1 cellular context compared by ENCODE assay signal in genomic region chr1:234866007-234866866, GRCh38.
TF ChIP-seq lines count a peak whose summit lies in the region.

No MANE protein-coding gene starts in this region.

TF ChIP-seq in HEK293, 187 proteins besides CTCF, POLR2A, EP300 and RAD21 (continued from another document and continues in another):
- TF ChIP-seq PRDM4 (tag by site-specific recombination; IDR thresholded peaks at IDR 0.05) (no peak), ZNF138 (tag by site-specific recombination; IDR thresholded peaks at IDR 0.05; ENCODE audit: borderline replicate concordance) (no peak), ZNF639 (tag by site-specific recombination; IDR thresholded peaks at IDR 0.05) (0 out of 2 replicates have a peak, but pooled peaks have one; percentile 12), ZBTB26 (tag by site-specific recombination; optimal IDR thresholded peaks at IDR 0.05) (no peak), ZNF596 (tag by site-specific recombination; IDR thresholded peaks at IDR 0.05) (no peak), HOXD13 (CRISPR knock-in tag; IDR thresholded peaks at IDR 0.05; ENCODE audit: borderline replicate concordance) (no peak), ZNF521 (tag by site-specific recombination; IDR thresholded peaks at IDR 0.05) (no peak), KLF16 (tag by site-specific recombination; IDR thresholded peaks at IDR 0.05) (no peak), ZNF747 (tag by site-specific recombination; IDR thresholded peaks at IDR 0.05) (no peak), MEIS1 (CRISPR knock-in tag; IDR thresholded peaks at IDR 0.05; ENCODE audit: borderline replicate concordance) (no peak), ZNF791 (tag by site-specific recombination; IDR thresholded peaks at IDR 0.05) (no peak), ZNF248 (tag by site-specific recombination; IDR thresholded peaks at IDR 0.05) (no peak), ZNF645 (tag by site-specific recombination; IDR thresholded peaks at IDR 0.05) (no peak), ZNF23 (tag by site-specific recombination; IDR thresholded peaks at IDR 0.05; ENCODE audit: borderline replicate concordance) (no peak), ZBTB48 (tag by site-specific recombination; IDR thresholded peaks at IDR 0.05) (peak; percentile 55; the same call in 1 of the 2 replicates), KLF1 (tag by site-specific recombination; IDR thresholded peaks at IDR 0.05) (peak; percentile 76), AEBP2 (tag by site-specific recombination; IDR thresholded peaks at IDR 0.05; ENCODE audit: borderline replicate concordance) (no peak), ZBTB10 (tag by site-specific recombination; IDR thresholded peaks at IDR 0.05) (no peak), PRDM10 (tag by site-specific recombination; IDR thresholded peaks at IDR 0.05) (peak; percentile 81), ZNF449 (tag by site-specific recombination; IDR thresholded peaks at IDR 0.05) (no peak), ZNF792 (tag by site-specific recombination; IDR thresholded peaks at IDR 0.05) (no peak), PATZ1 (tag by site-specific recombination; IDR thresholded peaks at IDR 0.05) (peak; percentile 42; the same call in 1 of the 2 replicates), ZNF670 (tag by site-specific recombination; IDR thresholded peaks at IDR 0.05; ENCODE audit: low read depth) (no peak), ZNF26 (tag by site-specific recombination; IDR thresholded peaks at IDR 0.05) (no peak), YY2 (tag by site-specific recombination; IDR thresholded peaks at IDR 0.05) (no peak), ZNF623 (tag by site-specific recombination; IDR thresholded peaks at IDR 0.05) (no peak), ZNF292 (tag by site-specific recombination; IDR thresholded peaks at IDR 0.05; ENCODE audit: borderline replicate concordance, low read depth) (no peak), ZNF768 (tag by site-specific recombination; IDR thresholded peaks at IDR 0.05) (no peak), ZBTB1 (tag by site-specific recombination; IDR thresholded peaks at IDR 0.05) (no peak), ZNF660 (tag by site-specific recombination; IDR thresholded peaks at IDR 0.05) (no peak; the same call in 1 of the 2 replicates), ZNF239 (tag by site-specific recombination; IDR thresholded peaks at IDR 0.05) (no peak), IKZF3 (tag by site-specific recombination; IDR thresholded peaks at IDR 0.05) (no peak), ZNF391 (tag by site-specific recombination; IDR thresholded peaks at IDR 0.05; ENCODE audit: borderline replicate concordance, low read depth) (no peak), ZNF140 (tag by site-specific recombination; IDR thresholded peaks at IDR 0.05) (no peak), YY1 (tag by site-specific recombination; IDR thresholded peaks at IDR 0.05) (no peak), ZBTB7A (tag by site-specific recombination; IDR thresholded peaks at IDR 0.05; ENCODE audit: low read depth) (no peak), ZNF473 (tag by site-specific recombination; IDR thresholded peaks at IDR 0.05) (no peak), ZNF184 (tag by site-specific recombination; IDR thresholded peaks at IDR 0.05) (peak; percentile 58; the same call in 1 of the 2 replicates), ZNF555 (tag by site-specific recombination; conservative IDR thresholded peaks at IDR 0.05) (no peak), ZNF157 (tag by site-specific recombination; IDR thresholded peaks at IDR 0.05) (no peak)
